Comparison of ENCODE assay signal across 10 cellular contexts in genomic region chr1:22114083-22115012, GRCh38. TPM values are rescaled to one million over a fixed set of nuclear protein-coding genes. Genes with fewer than 3 reads are reported as not detected.
DNase-seq lines count a peak whose midpoint lies in the region; ATAC-seq and TF ChIP-seq lines count a peak whose summit lies in the region.
"Had no signal": no experiment of that assay in that cellular context is flagged by ENCODE, and none has a peak within 500 bp of the region (broad histone marks: within the 10 kb centered on the region; RNA-seq: fewer than 3 reads in every experiment).

No MANE protein-coding gene starts in this region.

- no peaks in the 10 kb centered on the region for H3K9me3 Mint-ChIP-seq in naive thymus-derived CD4-positive, alpha-beta T cell
- H3K9me3 Mint-ChIP-seq: activated naive CD4-positive, alpha-beta T cell treated with anti-CD3 and anti-CD28 coated beads, Interleukin-2, amount 10 ng/mL, durations not matched to agents 7 days and 5 days; T-helper 1 cell treated with Interleukin-12 subunit alpha and Interleukin-12 subunit beta and Interleukin-4 antibody, amounts not matched to agents 30 μg/mL and 1 μg/mL, for 36 hours had no signal

- H3K36me3 ChIP-seq in A673 (ENCODE audit: insufficient read depth, low read length, poor library complexity, severe bottlenecking) (no peaks in the 10 kb centered on the region), duodenal mucosa (ENCODE audit: control insufficient read depth in 1 of 2, insufficient read depth in 2 of 2, low read length in 2 of 2) (peaks cover 6 to 45% of the 10 kb centered on the region in 2 donors)
- H3K36me3 ChIP-seq in naive thymus-derived CD4-positive, alpha-beta T cell (ENCODE audit: control insufficient read depth in 2 of 3, insufficient read depth in 3 of 3, low read length in 3 of 3): peaks cover 0 to 77% (median 3%) of the 10 kb centered on the region in 3 experiments

- intact Hi-C loops in A673 (cut with micrococcal nuclease; ENCODE audit: unreplicated experiment): loop anchor here (10.0 kb wide), 1 partner anchor 530 kb away; the partner anchor contains the start of gene C1QC
- intact Hi-C loops in naive thymus-derived CD4-positive, alpha-beta T cell (cut with micrococcal nuclease): no loop called here
- intact Hi-C loops in lower leg skin (cut with DNase I; ENCODE audit: low total_unique reads): no loop called here

- WGBS in lower leg skin, 2 donors: 55 to 58% methylated on average over 16 to 17 of the region's 18 CpGs

- peak; percentile 35 for DNase-seq in A673 (ENCODE audit: low spot score)
- peak; percentile 84 for DNase-seq in NCI-H82 (lab: John Stamatoyannopoulos, UW)
- DNase-seq in naive thymus-derived CD4-positive, alpha-beta T cell: no peak
- DNase-seq in NCI-H69 (lab: John Stamatoyannopoulos, UW): no peak
- DNase-seq in lower leg skin (ENCODE audit: low spot score in 2 of 2): no peak
- DNase-seq: activated naive CD4-positive, alpha-beta T cell treated with anti-CD3 and anti-CD28 coated beads, Interleukin-2, amount 10 ng/mL, durations not matched to agents 7 days and 5 days had no signal

- no TSS peak for BruUV-seq in A673 (replicated peaks; lab: Mats Ljungman, UMichigan)

- no peaks in the 10 kb centered on the region for H3K27me3 Mint-ChIP-seq in naive thymus-derived CD4-positive, alpha-beta T cell
- H3K27me3 Mint-ChIP-seq: activated naive CD4-positive, alpha-beta T cell treated with anti-CD3 and anti-CD28 coated beads, Interleukin-2, amount 10 ng/mL, durations not matched to agents 7 days and 5 days had no signal

- H3K9me3 ChIP-seq in A673 (ENCODE audit: low read depth, low read length, poor library complexity, severe bottlenecking) (no peaks in the 10 kb centered on the region), duodenal mucosa (ENCODE audit: control insufficient read depth in 1 of 2, low read length in 2 of 2) (no peaks in the 10 kb centered on the region)
- no peaks in the 10 kb centered on the region for H3K9me3 ChIP-seq in naive thymus-derived CD4-positive, alpha-beta T cell (ENCODE audit: control insufficient read depth in 2 of 3, low read length in 3 of 3)

- peak overlapping the region; percentile 11 to 41 for H3K9ac ChIP-seq in duodenal mucosa (ENCODE audit: low read depth in 1 of 2, low read length in 2 of 2)

- H3K4me1 Mint-ChIP-seq in naive thymus-derived CD4-positive, alpha-beta T cell: peaks cover 22 to 45% (median 40%) of the 10 kb centered on the region in 7 donors

- H3K4me1 ChIP-seq in A673 (ENCODE audit: insufficient read depth, low read length, poor library complexity, severe bottlenecking): peaks cover 10% of the 10 kb centered on the region
- H3K4me1 ChIP-seq in duodenal mucosa (ENCODE audit: control insufficient read depth in 1 of 2, insufficient read depth in 2 of 2, low read length in 2 of 2): peaks cover 24 to 38% of the 10 kb centered on the region in 2 donors
- no peaks in the 10 kb centered on the region for H3K4me1 ChIP-seq in naive thymus-derived CD4-positive, alpha-beta T cell (ENCODE audit: control insufficient read depth in 2 of 2, insufficient read depth in 2 of 2, low read length in 2 of 2)

- POLR2A ChIA-PET in A673 (lab: Charles Lee; ENCODE audit: low non-redundant PET): no interaction called here
- POLR2A ChIA-PET in naive thymus-derived CD4-positive, alpha-beta T cell (lab: Charles Lee): interaction anchor here (0.6 kb wide), 1 partner anchor 8 kb away, joined by 3 read pairs; no protein-coding TSS in a partner anchor

- no peak overlapping the region for H3K4me3 Mint-ChIP-seq in naive thymus-derived CD4-positive, alpha-beta T cell
- H3K4me3 Mint-ChIP-seq: activated naive CD4-positive, alpha-beta T cell treated with anti-CD3 and anti-CD28 coated beads, Interleukin-2, amount 10 ng/mL, durations not matched to agents 7 days and 5 days; T-helper 1 cell treated with Interleukin-12 subunit alpha and Interleukin-12 subunit beta and Interleukin-4 antibody, amounts not matched to agents 30 μg/mL and 1 μg/mL, for 36 hours had no signal

- no peak for TF ChIP-seq POLR2A in lower leg skin (IDR thresholded peaks at IDR 0.05)

- H3K4me3 ChIP-seq in A673 (ENCODE audit: low read depth, low read length, poor library complexity, severe bottlenecking) (no peak overlapping the region), duodenal mucosa (ENCODE audit: low read depth in 1 of 2, low read length in 2 of 2) (no peak overlapping the region), lower leg skin (ENCODE audit: low read depth, poor library complexity, severe bottlenecking) (no peak overlapping the region)
- H3K4me3 ChIP-seq in naive thymus-derived CD4-positive, alpha-beta T cell (ENCODE audit: low read length): no peak overlapping the region

- TF ChIP-seq CTCF in A673 (conservative IDR thresholded peaks at IDR 0.05; ENCODE audit: low read depth, low read length): no peak
- no peak for TF ChIP-seq CTCF in lower leg skin (IDR thresholded peaks at IDR 0.05)

- peak overlapping the region; percentile 47 for H3K27ac ChIP-seq in A673 (ENCODE audit: low read depth, low read length, poor library complexity, severe bottlenecking)
- no peak overlapping the region for H3K27ac ChIP-seq in duodenal mucosa (ENCODE audit: low read depth, low read length)
- no peak overlapping the region for H3K27ac ChIP-seq in naive thymus-derived CD4-positive, alpha-beta T cell (ENCODE audit: low read depth, low read length)

- peak overlapping the region in 6 of 9 donors; percentile 2 to 89 (median 66) for H3K27ac Mint-ChIP-seq in naive thymus-derived CD4-positive, alpha-beta T cell

- H3K36me3 Mint-ChIP-seq in naive thymus-derived CD4-positive, alpha-beta T cell: peaks cover 0 to 31% (median 10%) of the 10 kb centered on the region in 5 donors

- no peak for ATAC-seq in naive thymus-derived CD4-positive, alpha-beta T cell
- ATAC-seq in HG03354 (IDR thresholded peaks at IDR 0.05; ENCODE audit: poor library complexity, severe bottlenecking, unreplicated experiment) (no peak), HG02885 (IDR thresholded peaks at IDR 0.05; ENCODE audit: poor library complexity, unreplicated experiment) (no peak)

- CTCF ChIA-PET in A673 (lab: Charles Lee): interaction anchor here (0.6 kb wide), 1 partner anchor 91 kb away, joined by 3 read pairs; no protein-coding TSS in a partner anchor
- CTCF ChIA-PET in naive thymus-derived CD4-positive, alpha-beta T cell (lab: Charles Lee): interaction anchor here (0.6 to 1.3 kb wide), 2 partner anchors 9 to 232 kb away, joined by 3 to 6 read pairs; no protein-coding TSS in a partner anchor

- H3K27me3 ChIP-seq in A673 (replicated peaks; ENCODE audit: insufficient read depth, low read depth, low read length, poor library complexity) (no peaks in the 10 kb centered on the region), duodenal mucosa (ENCODE audit: control insufficient read depth in 1 of 2, insufficient read depth in 2 of 2, low read length in 2 of 2) (no peaks in the 10 kb centered on the region)
- H3K27me3 ChIP-seq in naive thymus-derived CD4-positive, alpha-beta T cell (ENCODE audit: control insufficient read depth in 2 of 2, insufficient read depth in 2 of 2, low read length in 2 of 2): no peaks in the 10 kb centered on the region

RNA-seq across cellular contexts. Expression of gene WNT4, which starts 28.5 kb away (rescaled TPM):
- total RNA-seq in A673 (2021) (not detected in 2 replicates), lower leg skin (10 to 100 TPM in 3 of 4 donors, 1 to 10 TPM in 1; 9.4 to 18.8 (median 14.5) TPM)
- not detected for total RNA-seq in naive thymus-derived CD4-positive, alpha-beta T cell
- polyA plus RNA-seq in naive thymus-derived CD4-positive, alpha-beta T cell: under 1 TPM in 1 of 2 donors, not detected in 1; 0.05 TPM

Comparison
In these comparisons a context has a peak if more than half of its experiments do, and no peak if none do; other contexts are left out.
1. DNase-seq: peak in A673 (single experiment) and NCI-H82 (single experiment); none in naive thymus-derived CD4-positive, alpha-beta T cell (0 of 9), NCI-H69 (single experiment) and lower leg skin (0 of 2).
2. RNA of gene WNT4, which starts 28.5 kb away (total RNA-seq): 9.4 to 18.8 TPM in lower leg skin; not detected in A673 and not detected in naive thymus-derived CD4-positive, alpha-beta T cell; every median in the first group is over 10 times any median in the second.